8 cellular contexts compared by ENCODE assay signal in the genomic region with DNA sequence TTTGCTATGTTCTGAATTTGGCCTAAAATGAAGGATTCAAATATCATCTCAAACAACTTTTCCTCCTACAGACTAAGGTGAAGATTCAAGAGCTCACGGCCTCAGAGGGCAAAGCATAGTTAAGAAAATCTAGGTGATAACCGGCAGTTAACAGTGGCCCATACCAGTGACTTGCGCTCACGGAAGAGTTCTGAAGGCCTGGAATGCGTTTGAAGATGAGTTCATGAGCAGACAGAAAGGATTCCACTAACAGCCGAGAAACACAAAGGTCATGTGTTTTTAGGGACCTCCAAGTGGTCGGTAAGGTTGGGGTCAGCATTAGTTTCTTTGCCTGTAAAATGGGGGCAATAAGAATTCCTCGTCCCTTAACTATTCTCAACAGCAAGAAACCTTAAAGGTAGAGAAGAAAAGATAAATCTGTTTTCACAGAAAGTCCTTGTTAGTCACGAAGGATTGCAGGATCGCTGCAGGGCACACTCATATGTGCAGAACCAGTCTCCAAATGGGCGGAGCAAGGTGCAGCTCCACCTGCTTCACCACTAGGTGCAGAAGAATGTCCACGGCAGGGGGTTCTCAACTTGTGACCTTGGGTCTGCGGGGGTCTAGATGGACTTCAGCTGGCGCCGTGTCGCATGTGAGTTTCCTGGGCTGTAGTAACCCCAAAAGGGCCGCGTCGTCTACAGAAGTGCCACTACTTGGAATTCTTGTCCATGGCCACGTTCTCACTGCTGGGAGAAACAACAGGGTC. TPM values are rescaled to one million over a fixed set of nuclear protein-coding genes. Genes with fewer than 3 reads are reported as not detected.
A peak's percentile ranks its signal among the peaks of the same experiment; 100 is the strongest.
DNase-seq lines count a peak whose midpoint lies in the region; ATAC-seq and TF ChIP-seq lines count a peak whose summit lies in the region.

No MANE protein-coding gene starts in this region.

- H3K9me3 Mint-ChIP-seq in CD4-positive, alpha-beta T cell = no peaks in the 10 kb centered on the region
- no peaks in the 10 kb centered on the region for H3K9me3 Mint-ChIP-seq in IgD-negative memory B cell

- peak overlapping the region; percentile 97 for H3K27ac Mint-ChIP-seq in CD4-positive, alpha-beta T cell
- H3K27ac Mint-ChIP-seq in IgD-negative memory B cell = peak overlapping the region; percentile 86 to 99 (median 88)

- peak overlapping the region; percentile 97 for H3K4me3 Mint-ChIP-seq in CD4-positive, alpha-beta T cell
- peak overlapping the region; percentile 92 to 99 (median 98) for H3K4me3 Mint-ChIP-seq in IgD-negative memory B cell

- H3K4me3 ChIP-seq in epithelial cell of proximal tubule (ENCODE audit: low read depth, low read length) (peak overlapping the region; percentile 69), neuron (ENCODE audit: low read length) (peak overlapping the region; percentile 85)

- TF ChIP-seq CTCF in CD4-positive, alpha-beta T cell (IDR thresholded peaks at IDR 0.05) = no peak
- peak; percentile 34 for TF ChIP-seq CTCF in epithelial cell of proximal tubule (conservative IDR thresholded peaks at IDR 0.05; ENCODE audit: low read depth, low read length)

- H3K4me1 ChIP-seq in neuron (ENCODE audit: insufficient read depth, low read length) = peaks cover 11% of the 10 kb centered on the region

- intact Hi-C loops in CD4-positive, alpha-beta T cell (cut with DNase I, micrococcal nuclease) = loop anchor here (1.0 to 10.0 kb wide), 4 partner anchors 62 to 634 kb away; partner anchors contain the start of gene EIF2AK3 (in 1 of the 2)

- CTCF ChIA-PET in CD4-positive, alpha-beta T cell (lab: Charles Lee) = interaction anchor here (0.9 to 2.7 kb wide), 9 partner anchors 11 to 189 kb away, joined by 3 to 23 read pairs (median 5); partner anchors contain the start of gene EIF2AK3

- H3K9me3 ChIP-seq in CD4-positive, alpha-beta T cell (ENCODE audit: control insufficient read depth, low read length) = no peaks in the 10 kb centered on the region
- peaks cover 1% of the 10 kb centered on the region for H3K9me3 ChIP-seq in neuron (ENCODE audit: low read length)

- ATAC-seq in CD4-positive, alpha-beta T cell (ENCODE audit: poor library complexity) = peak; percentile 30
- ATAC-seq in GM19455 (IDR thresholded peaks at IDR 0.05; ENCODE audit: unreplicated experiment) = peak; percentile 6

- POLR2A ChIA-PET in CD4-positive, alpha-beta T cell (lab: Charles Lee) = interaction anchor here (1.3 to 4.6 kb wide), 5 partner anchors 11 to 64 kb away, joined by 4 to 55 read pairs (median 6); partner anchors contain the start of gene EIF2AK3

- H3K27me3 ChIP-seq in CD4-positive, alpha-beta T cell (ENCODE audit: control insufficient read depth, insufficient read depth, low read length) = no peaks in the 10 kb centered on the region
- no peaks in the 10 kb centered on the region for H3K27me3 ChIP-seq in neuron (ENCODE audit: insufficient read depth, low read length)

- DNase-seq in CD4-positive, alpha-beta T cell = peak in 8 of 10 experiments; percentile 18 to 48 (median 31)
- peak; percentile 43 for DNase-seq in activated CD4-positive, alpha-beta T cell treated with anti-CD3 and anti-CD28 coated beads, Interleukin-2, amount 50 U/mL, for 1 hour
- no peak for DNase-seq in epithelial cell of proximal tubule (ENCODE audit: low read depth)
- peak; percentile 62 for DNase-seq in ureter (ENCODE audit: low spot score)
- DNase-seq in COR-L47 (lab: John Stamatoyannopoulos, UW) = no peak

- no peak overlapping the region for H2AFZ ChIP-seq in neuron (ENCODE audit: low read depth, low read length)

- no peaks in the 10 kb centered on the region for H3K36me3 ChIP-seq in neuron (ENCODE audit: insufficient read depth, low read length)

- H3K36me3 Mint-ChIP-seq in CD4-positive, alpha-beta T cell (ENCODE audit: low read depth) = peaks cover 11% of the 10 kb centered on the region
- H3K36me3 Mint-ChIP-seq in IgD-negative memory B cell = no peaks in the 10 kb centered on the region

- H3K4me1 Mint-ChIP-seq in CD4-positive, alpha-beta T cell (ENCODE audit: low read depth) = peaks cover 62% of the 10 kb centered on the region
- peaks cover 25 to 55% (median 45%) of the 10 kb centered on the region in 3 donors for H3K4me1 Mint-ChIP-seq in IgD-negative memory B cell

- no peaks in the 10 kb centered on the region for H3K27me3 Mint-ChIP-seq in CD4-positive, alpha-beta T cell
- no peaks in the 10 kb centered on the region for H3K27me3 Mint-ChIP-seq in IgD-negative memory B cell

- H3K27ac ChIP-seq in CD4-positive, alpha-beta T cell (ENCODE audit: low read depth, low read length) = peak overlapping the region; percentile 84

RNA-seq across cellular contexts. Expression of gene RPIA, which starts 0.7 kb away (rescaled TPM):
- total RNA-seq in CD4-positive, alpha-beta T cell = 10 to 100 TPM; 21.6 to 24.7 TPM
- 42.7 TPM for polyA plus RNA-seq in IgD-negative memory B cell
- total RNA-seq in epithelial cell of proximal tubule = 6.7 and 8.0 TPM in 2 replicates
- 21.7 TPM for total RNA-seq in ureter

Comparison
In these comparisons a context has a peak if more than half of its experiments do, and no peak if none do; other contexts are left out.
1. DNase-seq: peak in CD4-positive, alpha-beta T cell (8 of 10), activated CD4-positive, alpha-beta T cell treated with anti-CD3 and anti-CD28 coated beads, Interleukin-2, amount 50 U/mL, for 1 hour (single experiment) and ureter (single experiment); none in epithelial cell of proximal tubule (single experiment) and COR-L47 (single experiment).